Comparison of ENCODE assay signal across 13 cellular contexts in the genomic region with DNA sequence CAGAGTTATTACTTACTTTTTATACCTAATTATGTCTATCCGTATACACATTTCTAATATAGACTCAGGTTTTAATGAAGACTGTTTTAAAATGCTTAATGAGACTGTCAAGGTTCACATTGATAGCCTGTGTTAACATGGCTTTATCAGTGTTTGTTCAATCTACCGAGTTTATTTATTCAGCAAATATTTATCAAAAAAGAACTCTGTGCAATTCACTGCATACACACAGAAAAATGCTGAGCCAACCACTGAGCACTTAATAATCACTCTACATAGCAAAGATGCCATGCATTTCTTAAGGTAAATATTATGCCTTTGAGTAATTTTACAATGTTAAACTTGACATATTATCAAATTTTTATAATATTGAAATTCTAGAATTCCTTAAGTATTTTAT.
DNase-seq lines count a peak whose midpoint lies in the region; TF ChIP-seq lines count a peak whose summit lies in the region.
"Had no signal": no experiment of that assay in that cellular context is flagged by ENCODE, and none has a peak within 500 bp of the region (broad histone marks: within the 10 kb centered on the region; RNA-seq: fewer than 3 reads in every experiment).

No MANE protein-coding gene starts in this region.

- peaks cover 2 to 17% (median 11%) of the 10 kb centered on the region in 4 donors for H3K4me1 ChIP-seq in liver (ENCODE audit: control insufficient read depth in 4 of 4, insufficient read depth in 4 of 4, low read length in 3 of 4)
- H3K4me1 ChIP-seq: A549, BLaER1 had no signal

- H3K27ac ChIP-seq in VCaP (peak overlapping the region; percentile 69), liver (ENCODE audit: low read depth in 1 of 2, low read length in 2 of 2) (no peak overlapping the region)
- H3K27ac ChIP-seq: A549, BLaER1 had no signal

- TF ChIP-seq CTCF in LNCaP clone FGC (IDR thresholded peaks at IDR 0.05; ENCODE audit: control insufficient read depth, extremely low read depth, insufficient read depth) (no peak), VCaP (conservative IDR thresholded peaks at IDR 0.05) (no peak), liver (IDR thresholded peaks at IDR 0.05; ENCODE audit: low read depth, low read length, missing input control) (no peak), GM10266 (IDR thresholded peaks at IDR 0.05; ENCODE audit: control insufficient read depth, insufficient read depth, low read depth, missing control alignments) (no peak)

- no peaks in the 10 kb centered on the region for H3K36me3 ChIP-seq in liver (ENCODE audit: control insufficient read depth in 4 of 4, insufficient read depth in 3 of 4, low read depth in 1 of 4, low read length in 3 of 4)
- H3K36me3 ChIP-seq: BLaER1 had no signal

- no peak for TF ChIP-seq RAD21 in liver (IDR thresholded peaks at IDR 0.05)

- WGBS in liver, result 24% methylated on average over 2 of the region's 2 CpGs

- DNase-seq in LNCaP clone FGC (ENCODE audit: low read depth) (peak; percentile 88), kidney tubule cell (ENCODE audit: low spot score) (no peak), DMS114 treated with DMSO at 0.1 percent for 48 hours (lab: John Stamatoyannopoulos, UW; ENCODE audit: unreplicated experiment) (no peak), GM10266 (ENCODE audit: extremely low spot score) (no peak), EL (no peak)
- DNase-seq: CD4-positive, alpha-beta memory T cell; GDM1; H9; KBM-7 had no signal

- no peak overlapping the region for H3K4me3 ChIP-seq in LNCaP clone FGC (ENCODE audit: low read depth, low read length)
- H3K4me3 ChIP-seq in liver (ENCODE audit: low read depth in 1 of 3, low read length in 3 of 3), result no peak overlapping the region
- H3K4me3 ChIP-seq: A549, BLaER1 had no signal

- H3K9ac ChIP-seq in liver (ENCODE audit: low read depth in 1 of 2, low read length in 2 of 2), result no peak overlapping the region
- H3K9ac ChIP-seq: BLaER1 had no signal

- H3K27me3 ChIP-seq in liver (ENCODE audit: control insufficient read depth in 4 of 4, insufficient read depth in 4 of 4, low read length in 3 of 4), result peaks cover 0 to 18% (median 3%) of the 10 kb centered on the region in 4 donors
- H3K27me3 ChIP-seq: BLaER1 had no signal

- no peaks in the 10 kb centered on the region for H3K9me3 ChIP-seq in liver (ENCODE audit: control insufficient read depth in 4 of 4, low read length in 3 of 4)
- H3K9me3 ChIP-seq: A549, BLaER1 had no signal

TF ChIP-seq in liver, 16 proteins besides CTCF, POLR2A, EP300 and RAD21:
- TF ChIP-seq YY1 (IDR thresholded peaks at IDR 0.05) (peak; percentile 33), FOXA2 (IDR thresholded peaks at IDR 0.05) (peak; percentile 71), NR2F2 (IDR thresholded peaks at IDR 0.05) (no peak), HNF4G (IDR thresholded peaks at IDR 0.05) (no peak), TAF1 (conservative IDR thresholded peaks at IDR 0.05) (no peak), HNF4A (conservative IDR thresholded peaks at IDR 0.05) (peak; percentile 17 to 54), RXRA (IDR thresholded peaks at IDR 0.05) (peak in 1 of 2 donors; percentile 27)
- TF ChIP-seq, protein P1, sequence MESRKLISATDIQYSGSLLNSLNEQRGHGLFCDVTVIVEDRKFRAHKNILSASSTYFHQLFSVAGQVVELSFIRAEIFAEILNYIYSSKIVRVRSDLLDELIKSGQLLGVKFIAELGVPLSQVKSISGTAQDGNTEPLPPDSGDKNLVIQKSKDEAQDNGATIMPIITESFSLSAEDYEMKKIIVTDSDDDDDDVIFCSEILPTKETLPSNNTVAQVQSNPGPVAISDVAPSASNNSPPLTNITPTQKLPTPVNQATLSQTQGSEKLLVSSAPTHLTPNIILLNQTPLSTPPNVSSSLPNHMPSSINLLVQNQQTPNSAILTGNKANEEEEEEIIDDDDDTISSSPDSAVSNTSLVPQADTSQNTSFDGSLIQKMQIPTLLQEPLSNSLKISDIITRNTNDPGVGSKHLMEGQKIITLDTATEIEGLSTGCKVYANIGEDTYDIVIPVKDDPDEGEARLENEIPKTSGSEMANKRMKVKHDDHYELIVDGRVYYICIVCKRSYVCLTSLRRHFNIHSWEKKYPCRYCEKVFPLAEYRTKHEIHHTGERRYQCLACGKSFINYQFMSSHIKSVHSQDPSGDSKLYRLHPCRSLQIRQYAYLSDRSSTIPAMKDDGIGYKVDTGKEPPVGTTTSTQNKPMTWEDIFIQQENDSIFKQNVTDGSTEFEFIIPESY (IDR thresholded peaks at IDR 0.05), result peak; percentile 20
- TF ChIP-seq, protein P2, sequence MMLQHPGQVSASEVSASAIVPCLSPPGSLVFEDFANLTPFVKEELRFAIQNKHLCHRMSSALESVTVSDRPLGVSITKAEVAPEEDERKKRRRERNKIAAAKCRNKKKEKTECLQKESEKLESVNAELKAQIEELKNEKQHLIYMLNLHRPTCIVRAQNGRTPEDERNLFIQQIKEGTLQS (IDR thresholded peaks at IDR 0.05), result no peak
- TF ChIP-seq, protein P3, sequence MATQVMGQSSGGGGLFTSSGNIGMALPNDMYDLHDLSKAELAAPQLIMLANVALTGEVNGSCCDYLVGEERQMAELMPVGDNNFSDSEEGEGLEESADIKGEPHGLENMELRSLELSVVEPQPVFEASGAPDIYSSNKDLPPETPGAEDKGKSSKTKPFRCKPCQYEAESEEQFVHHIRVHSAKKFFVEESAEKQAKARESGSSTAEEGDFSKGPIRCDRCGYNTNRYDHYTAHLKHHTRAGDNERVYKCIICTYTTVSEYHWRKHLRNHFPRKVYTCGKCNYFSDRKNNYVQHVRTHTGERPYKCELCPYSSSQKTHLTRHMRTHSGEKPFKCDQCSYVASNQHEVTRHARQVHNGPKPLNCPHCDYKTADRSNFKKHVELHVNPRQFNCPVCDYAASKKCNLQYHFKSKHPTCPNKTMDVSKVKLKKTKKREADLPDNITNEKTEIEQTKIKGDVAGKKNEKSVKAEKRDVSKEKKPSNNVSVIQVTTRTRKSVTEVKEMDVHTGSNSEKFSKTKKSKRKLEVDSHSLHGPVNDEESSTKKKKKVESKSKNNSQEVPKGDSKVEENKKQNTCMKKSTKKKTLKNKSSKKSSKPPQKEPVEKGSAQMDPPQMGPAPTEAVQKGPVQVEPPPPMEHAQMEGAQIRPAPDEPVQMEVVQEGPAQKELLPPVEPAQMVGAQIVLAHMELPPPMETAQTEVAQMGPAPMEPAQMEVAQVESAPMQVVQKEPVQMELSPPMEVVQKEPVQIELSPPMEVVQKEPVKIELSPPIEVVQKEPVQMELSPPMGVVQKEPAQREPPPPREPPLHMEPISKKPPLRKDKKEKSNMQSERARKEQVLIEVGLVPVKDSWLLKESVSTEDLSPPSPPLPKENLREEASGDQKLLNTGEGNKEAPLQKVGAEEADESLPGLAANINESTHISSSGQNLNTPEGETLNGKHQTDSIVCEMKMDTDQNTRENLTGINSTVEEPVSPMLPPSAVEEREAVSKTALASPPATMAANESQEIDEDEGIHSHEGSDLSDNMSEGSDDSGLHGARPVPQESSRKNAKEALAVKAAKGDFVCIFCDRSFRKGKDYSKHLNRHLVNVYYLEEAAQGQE (IDR thresholded peaks at IDR 0.05), result no peak
